In the genomic region with DNA sequence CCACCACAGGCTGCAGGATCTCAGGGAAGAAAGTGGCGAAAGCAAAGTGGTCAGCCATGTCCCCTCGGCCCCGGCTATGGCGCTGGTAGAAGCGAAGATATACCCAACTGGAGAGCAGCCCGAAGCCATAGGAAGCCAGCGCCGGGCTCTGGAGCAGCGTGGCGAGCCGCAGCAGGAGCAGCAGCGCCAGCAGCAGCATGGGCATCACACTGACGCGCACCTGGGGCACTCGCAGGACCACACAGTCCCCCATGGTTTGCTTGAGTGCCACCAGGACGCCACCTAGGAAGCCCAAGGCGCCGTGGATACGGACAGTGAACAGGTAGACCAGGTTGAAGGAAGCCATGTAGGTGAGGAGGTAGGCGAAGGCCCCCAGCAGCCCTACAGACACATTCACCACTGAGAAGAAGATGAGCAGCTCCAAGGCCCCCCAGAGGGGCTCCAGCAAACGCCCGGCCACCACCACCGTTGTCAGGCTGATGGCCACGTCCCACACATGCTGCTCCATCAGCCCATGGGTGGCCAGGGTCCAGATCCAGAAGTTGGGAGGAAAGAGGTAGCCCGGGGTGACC, we compare ENCODE assay signal across 1 cellular context.
TF ChIP-seq lines count a peak whose summit lies in the region.

No MANE protein-coding gene starts in this region.

TF ChIP-seq in K562, 482 proteins besides CTCF, POLR2A, EP300 and RAD21:
- TF ChIP-seq RBBP5 (IDR thresholded peaks at IDR 0.05; ENCODE audit: borderline replicate concordance, insufficient read depth, low read length, poor library complexity, severe bottlenecking): peak; percentile 34
- TF ChIP-seq ETV5 (CRISPR knock-in tag; IDR thresholded peaks at IDR 0.05; ENCODE audit: low read depth): 0 out of 2 replicates have a peak, but pooled peaks have one; percentile 14
- no peak for TF ChIP-seq ZNF583 (CRISPR knock-in tag; IDR thresholded peaks at IDR 0.05)
TF ChIP-seq in K562: peak in this region for 2.
